ENCODE assay signal across 1 cellular context in the genomic region with DNA sequence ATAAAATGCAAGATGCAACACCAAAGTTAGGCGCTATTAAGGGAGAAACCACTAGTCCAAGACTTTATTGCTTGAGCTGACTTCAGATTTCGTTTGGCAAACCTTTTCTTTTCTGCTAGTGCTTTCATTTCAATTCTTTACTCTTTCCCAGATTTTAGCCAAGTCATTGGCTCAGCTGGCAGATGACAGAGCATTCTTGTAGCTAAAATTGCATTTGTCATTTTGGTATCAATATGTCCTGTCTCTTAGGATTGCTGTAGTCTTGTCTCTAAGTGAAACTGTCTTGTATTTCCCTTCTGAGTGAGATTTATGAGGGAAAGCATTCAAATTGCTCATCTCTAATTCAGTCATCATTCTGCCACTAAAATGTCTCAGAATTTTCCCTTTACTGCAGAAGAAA.
TF ChIP-seq lines count a peak whose summit lies in the region.

No MANE protein-coding gene starts in this region.

TF ChIP-seq in K562, 482 proteins besides CTCF, POLR2A, EP300 and RAD21 (continued from another document and continues in another):
- no peak for TF ChIP-seq ZBTB40 (IDR thresholded peaks at IDR 0.05)
- no peak for TF ChIP-seq ZBTB40 (CRISPR knock-in tag; IDR thresholded peaks at IDR 0.05)
- TF ChIP-seq, protein P1, sequence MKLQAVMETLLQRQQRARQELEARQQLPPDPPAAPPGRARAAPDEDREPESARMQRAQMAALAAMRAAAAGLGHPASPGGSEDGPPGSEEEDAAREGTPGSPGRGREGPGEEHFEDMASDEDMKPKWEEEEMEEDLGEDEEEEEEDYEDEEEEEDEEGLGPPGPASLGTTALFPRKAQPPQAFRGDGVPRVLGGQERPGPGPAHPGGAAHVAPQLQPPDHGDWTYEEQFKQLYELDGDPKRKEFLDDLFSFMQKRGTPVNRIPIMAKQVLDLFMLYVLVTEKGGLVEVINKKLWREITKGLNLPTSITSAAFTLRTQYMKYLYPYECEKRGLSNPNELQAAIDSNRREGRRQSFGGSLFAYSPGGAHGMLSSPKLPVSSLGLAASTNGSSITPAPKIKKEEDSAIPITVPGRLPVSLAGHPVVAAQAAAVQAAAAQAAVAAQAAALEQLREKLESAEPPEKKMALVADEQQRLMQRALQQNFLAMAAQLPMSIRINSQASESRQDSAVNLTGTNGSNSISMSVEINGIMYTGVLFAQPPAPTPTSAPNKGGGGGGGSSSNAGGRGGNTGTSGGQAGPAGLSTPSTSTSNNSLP (IDR thresholded peaks at IDR 0.05; ENCODE audit: borderline replicate concordance, low read depth, low read length), result no peak
- no peak for TF ChIP-seq THRA (IDR thresholded peaks at IDR 0.05)
- TF ChIP-seq SIN3A (IDR thresholded peaks at IDR 0.05; ENCODE audit: borderline replicate concordance in 2 of 2, control insufficient read depth in 1 of 2, low read depth in 2 of 2, low read length in 2 of 2), result no peak
- TF ChIP-seq PML (IDR thresholded peaks at IDR 0.05; ENCODE audit: low read length), result no peak
- TF ChIP-seq, protein P2, sequence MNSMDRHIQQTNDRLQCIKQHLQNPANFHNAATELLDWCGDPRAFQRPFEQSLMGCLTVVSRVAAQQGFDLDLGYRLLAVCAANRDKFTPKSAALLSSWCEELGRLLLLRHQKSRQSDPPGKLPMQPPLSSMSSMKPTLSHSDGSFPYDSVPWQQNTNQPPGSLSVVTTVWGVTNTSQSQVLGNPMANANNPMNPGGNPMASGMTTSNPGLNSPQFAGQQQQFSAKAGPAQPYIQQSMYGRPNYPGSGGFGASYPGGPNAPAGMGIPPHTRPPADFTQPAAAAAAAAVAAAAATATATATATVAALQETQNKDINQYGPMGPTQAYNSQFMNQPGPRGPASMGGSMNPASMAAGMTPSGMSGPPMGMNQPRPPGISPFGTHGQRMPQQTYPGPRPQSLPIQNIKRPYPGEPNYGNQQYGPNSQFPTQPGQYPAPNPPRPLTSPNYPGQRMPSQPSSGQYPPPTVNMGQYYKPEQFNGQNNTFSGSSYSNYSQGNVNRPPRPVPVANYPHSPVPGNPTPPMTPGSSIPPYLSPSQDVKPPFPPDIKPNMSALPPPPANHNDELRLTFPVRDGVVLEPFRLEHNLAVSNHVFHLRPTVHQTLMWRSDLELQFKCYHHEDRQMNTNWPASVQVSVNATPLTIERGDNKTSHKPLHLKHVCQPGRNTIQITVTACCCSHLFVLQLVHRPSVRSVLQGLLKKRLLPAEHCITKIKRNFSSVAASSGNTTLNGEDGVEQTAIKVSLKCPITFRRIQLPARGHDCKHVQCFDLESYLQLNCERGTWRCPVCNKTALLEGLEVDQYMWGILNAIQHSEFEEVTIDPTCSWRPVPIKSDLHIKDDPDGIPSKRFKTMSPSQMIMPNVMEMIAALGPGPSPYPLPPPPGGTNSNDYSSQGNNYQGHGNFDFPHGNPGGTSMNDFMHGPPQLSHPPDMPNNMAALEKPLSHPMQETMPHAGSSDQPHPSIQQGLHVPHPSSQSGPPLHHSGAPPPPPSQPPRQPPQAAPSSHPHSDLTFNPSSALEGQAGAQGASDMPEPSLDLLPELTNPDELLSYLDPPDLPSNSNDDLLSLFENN (IDR thresholded peaks at IDR 0.05; ENCODE audit: low read depth in 2 of 2, low read length in 2 of 2), result no peak
- peak; percentile 96 for TF ChIP-seq MAFG (tag; conservative IDR thresholded peaks at IDR 0.05)
- TF ChIP-seq, protein P3, sequence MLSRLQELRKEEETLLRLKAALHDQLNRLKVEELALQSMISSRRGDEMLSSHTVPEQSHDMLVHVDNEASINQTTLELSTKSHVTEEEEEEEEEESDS (CRISPR knock-in tag; IDR thresholded peaks at IDR 0.05), result no peak
- TF ChIP-seq ZNF232 (CRISPR knock-in tag; IDR thresholded peaks at IDR 0.05), result no peak
- TF ChIP-seq CEBPG (CRISPR knock-in tag; IDR thresholded peaks at IDR 0.05), result no peak
- no peak for TF ChIP-seq CEBPG (tag; conservative IDR thresholded peaks at IDR 0.05 in 1 of 2, IDR thresholded peaks at IDR 0.05 in 1 of 2)
- TF ChIP-seq, protein P4, sequence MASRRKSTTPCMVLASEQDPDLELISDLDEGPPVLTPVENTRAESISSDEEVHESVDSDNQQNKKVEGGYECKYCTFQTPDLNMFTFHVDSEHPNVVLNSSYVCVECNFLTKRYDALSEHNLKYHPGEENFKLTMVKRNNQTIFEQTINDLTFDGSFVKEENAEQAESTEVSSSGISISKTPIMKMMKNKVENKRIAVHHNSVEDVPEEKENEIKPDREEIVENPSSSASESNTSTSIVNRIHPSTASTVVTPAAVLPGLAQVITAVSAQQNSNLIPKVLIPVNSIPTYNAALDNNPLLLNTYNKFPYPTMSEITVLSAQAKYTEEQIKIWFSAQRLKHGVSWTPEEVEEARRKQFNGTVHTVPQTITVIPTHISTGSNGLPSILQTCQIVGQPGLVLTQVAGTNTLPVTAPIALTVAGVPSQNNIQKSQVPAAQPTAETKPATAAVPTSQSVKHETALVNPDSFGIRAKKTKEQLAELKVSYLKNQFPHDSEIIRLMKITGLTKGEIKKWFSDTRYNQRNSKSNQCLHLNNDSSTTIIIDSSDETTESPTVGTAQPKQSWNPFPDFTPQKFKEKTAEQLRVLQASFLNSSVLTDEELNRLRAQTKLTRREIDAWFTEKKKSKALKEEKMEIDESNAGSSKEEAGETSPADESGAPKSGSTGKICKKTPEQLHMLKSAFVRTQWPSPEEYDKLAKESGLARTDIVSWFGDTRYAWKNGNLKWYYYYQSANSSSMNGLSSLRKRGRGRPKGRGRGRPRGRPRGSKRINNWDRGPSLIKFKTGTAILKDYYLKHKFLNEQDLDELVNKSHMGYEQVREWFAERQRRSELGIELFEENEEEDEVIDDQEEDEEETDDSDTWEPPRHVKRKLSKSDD (conservative IDR thresholded peaks at IDR 0.05; ENCODE audit: low read length), result no peak
- TF ChIP-seq, protein P5, sequence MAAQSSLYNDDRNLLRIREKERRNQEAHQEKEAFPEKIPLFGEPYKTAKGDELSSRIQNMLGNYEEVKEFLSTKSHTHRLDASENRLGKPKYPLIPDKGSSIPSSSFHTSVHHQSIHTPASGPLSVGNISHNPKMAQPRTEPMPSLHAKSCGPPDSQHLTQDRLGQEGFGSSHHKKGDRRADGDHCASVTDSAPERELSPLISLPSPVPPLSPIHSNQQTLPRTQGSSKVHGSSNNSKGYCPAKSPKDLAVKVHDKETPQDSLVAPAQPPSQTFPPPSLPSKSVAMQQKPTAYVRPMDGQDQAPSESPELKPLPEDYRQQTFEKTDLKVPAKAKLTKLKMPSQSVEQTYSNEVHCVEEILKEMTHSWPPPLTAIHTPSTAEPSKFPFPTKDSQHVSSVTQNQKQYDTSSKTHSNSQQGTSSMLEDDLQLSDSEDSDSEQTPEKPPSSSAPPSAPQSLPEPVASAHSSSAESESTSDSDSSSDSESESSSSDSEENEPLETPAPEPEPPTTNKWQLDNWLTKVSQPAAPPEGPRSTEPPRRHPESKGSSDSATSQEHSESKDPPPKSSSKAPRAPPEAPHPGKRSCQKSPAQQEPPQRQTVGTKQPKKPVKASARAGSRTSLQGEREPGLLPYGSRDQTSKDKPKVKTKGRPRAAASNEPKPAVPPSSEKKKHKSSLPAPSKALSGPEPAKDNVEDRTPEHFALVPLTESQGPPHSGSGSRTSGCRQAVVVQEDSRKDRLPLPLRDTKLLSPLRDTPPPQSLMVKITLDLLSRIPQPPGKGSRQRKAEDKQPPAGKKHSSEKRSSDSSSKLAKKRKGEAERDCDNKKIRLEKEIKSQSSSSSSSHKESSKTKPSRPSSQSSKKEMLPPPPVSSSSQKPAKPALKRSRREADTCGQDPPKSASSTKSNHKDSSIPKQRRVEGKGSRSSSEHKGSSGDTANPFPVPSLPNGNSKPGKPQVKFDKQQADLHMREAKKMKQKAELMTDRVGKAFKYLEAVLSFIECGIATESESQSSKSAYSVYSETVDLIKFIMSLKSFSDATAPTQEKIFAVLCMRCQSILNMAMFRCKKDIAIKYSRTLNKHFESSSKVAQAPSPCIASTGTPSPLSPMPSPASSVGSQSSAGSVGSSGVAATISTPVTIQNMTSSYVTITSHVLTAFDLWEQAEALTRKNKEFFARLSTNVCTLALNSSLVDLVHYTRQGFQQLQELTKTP (IDR thresholded peaks at IDR 0.05; ENCODE audit: low read depth in 1 of 2, partially characterized antibody in 2 of 2), result no peak
- TF ChIP-seq RUNX1 (IDR thresholded peaks at IDR 0.05; ENCODE audit: low read depth), result no peak
- no peak for TF ChIP-seq RBFOX2 (IDR thresholded peaks at IDR 0.05; ENCODE audit: low read depth, low read length)
- no peak for TF ChIP-seq NR2C1 (IDR thresholded peaks at IDR 0.05)
- no peak for TF ChIP-seq NR2C1 (tag; IDR thresholded peaks at IDR 0.05)
- no peak for TF ChIP-seq HDAC2 (IDR thresholded peaks at IDR 0.05)
- no peak for TF ChIP-seq ZNF280B (CRISPR knock-in tag; IDR thresholded peaks at IDR 0.05)
- no peak for TF ChIP-seq ESRRB (CRISPR knock-in tag; IDR thresholded peaks at IDR 0.05; ENCODE audit: borderline replicate concordance)
- TF ChIP-seq NUFIP1 (IDR thresholded peaks at IDR 0.05; ENCODE audit: partially characterized antibody), result no peak
- TF ChIP-seq CHD2 (IDR thresholded peaks at IDR 0.05; ENCODE audit: low read depth, low read length), result no peak
- TF ChIP-seq DACH1 (IDR thresholded peaks at IDR 0.05; ENCODE audit: partially characterized antibody), result peak; percentile 46
- 0 out of 4 replicates have a peak, but pooled peaks of 1 of the 2 experiments have one; percentile 22 for TF ChIP-seq TRIM24 (IDR thresholded peaks at IDR 0.05)
